In genomic region chr9:21505425-21506179, GRCh38 we compare ENCODE assay signal across 1 cellular context.
TF ChIP-seq lines count a peak whose summit lies in the region.

No MANE protein-coding gene starts in this region.

TF ChIP-seq in endothelial cell of umbilical vein, 7 proteins besides CTCF, POLR2A, EP300 and RAD21:
- TF ChIP-seq MAX (IDR thresholded peaks at IDR 0.05; ENCODE audit: insufficient read depth, insufficient read length), result no peak
- no peak for TF ChIP-seq EZH2 (IDR thresholded peaks at IDR 0.05; ENCODE audit: borderline replicate concordance, low read depth, low read length, severe bottlenecking)
- TF ChIP-seq GATA2 (IDR thresholded peaks at IDR 0.05; ENCODE audit: insufficient read depth, insufficient read length, low read depth, low read length), result no peak
- peak; percentile 47 for TF ChIP-seq POLR2AphosphoS5 (IDR thresholded peaks at IDR 0.05; ENCODE audit: insufficient read depth, low read depth, low read length)
- no peak for TF ChIP-seq MYC (IDR thresholded peaks at IDR 0.05; ENCODE audit: low read depth, low read length)
- no peak for TF ChIP-seq JUN (IDR thresholded peaks at IDR 0.05; ENCODE audit: borderline replicate concordance, insufficient read depth, insufficient read length, low read depth)
- peak; percentile 5 for TF ChIP-seq FOS (IDR thresholded peaks at IDR 0.05; ENCODE audit: borderline replicate concordance, insufficient read depth, low read length)
